Comparison of ENCODE assay signal across 8 cellular contexts in genomic region chr3:38004415-38005075, GRCh38. TPM values are rescaled to one million over a fixed set of nuclear protein-coding genes. Genes with fewer than 3 reads are reported as not detected.
DNase-seq lines count a peak whose midpoint lies in the region; ATAC-seq and TF ChIP-seq lines count a peak whose summit lies in the region.

No MANE protein-coding gene starts in this region.

- no peak overlapping the region for H3K4me2 ChIP-seq in Loucy (ENCODE audit: low read depth, low read length, poor library complexity, severe bottlenecking)

- H3K27me3 ChIP-seq in Loucy (ENCODE audit: insufficient read depth, low read length, poor library complexity, severe bottlenecking), result no peaks in the 10 kb centered on the region
- no peaks in the 10 kb centered on the region for H3K27me3 ChIP-seq in kidney epithelial cell (ENCODE audit: control insufficient read depth, insufficient read depth, low read length)

- peaks cover 19% of the 10 kb centered on the region; the same call in 1 of the 2 replicates for H3K36me3 ChIP-seq in Loucy (ENCODE audit: insufficient read depth, low read length)
- no peaks in the 10 kb centered on the region for H3K36me3 ChIP-seq in kidney epithelial cell (ENCODE audit: control insufficient read depth, insufficient read depth, low read length)

- peak in 11 of 14 donors; percentile 29 to 90 (median 78) for DNase-seq in C1 segment of cervical spinal cord (lab: John Stamatoyannopoulos, UW)
- peak; percentile 32 for DNase-seq in T1000 (lab: John Stamatoyannopoulos, UW)
- DNase-seq in cardiac fibroblast (ENCODE audit: low read depth in 2 of 2), result peak; percentile 70 to 72
- no peak for DNase-seq in kidney epithelial cell (ENCODE audit: low read depth)
- DNase-seq in stimulated activated CD4-positive, alpha-beta T cell treated with anti-CD3 and anti-CD28 coated beads, Interleukin-1b, Interleukin-23, amount 100 ng/mL, for 4 hours (ENCODE audit: low read depth in 2 of 2), result peak; percentile 41 to 50

- no peaks in the 10 kb centered on the region for H4K20me1 ChIP-seq in Loucy (ENCODE audit: insufficient read depth, low read length, poor library complexity, severe bottlenecking)

- H2AFZ ChIP-seq in Loucy (ENCODE audit: low read length), result no peak overlapping the region

- peak; percentile 72 for TF ChIP-seq CTCF in Loucy (conservative IDR thresholded peaks at IDR 0.05; ENCODE audit: low read length)
- peak; percentile 77 for TF ChIP-seq CTCF in cardiac fibroblast (IDR thresholded peaks at IDR 0.05; ENCODE audit: low read depth, low read length)
- TF ChIP-seq CTCF in kidney epithelial cell (IDR thresholded peaks at IDR 0.05; ENCODE audit: insufficient read depth, low read length, poor library complexity, severe bottlenecking), result peak; percentile 78

- H3K9me2 ChIP-seq in Loucy (replicated peaks; ENCODE audit: low read depth, low read length), result no peaks in the 10 kb centered on the region

- H3F3A ChIP-seq in Loucy (ENCODE audit: low read depth), result no peaks in the 10 kb centered on the region

- H3K4me3 ChIP-seq in Loucy (ENCODE audit: low read length, poor library complexity, severe bottlenecking) (no peak overlapping the region), cardiac fibroblast (replicated peaks in 1 of 2; ENCODE audit: low read depth in 2 of 2, low read length in 2 of 2) (no peak overlapping the region), kidney epithelial cell (ENCODE audit: low read depth, low read length) (no peak overlapping the region)

- H3K9me3 ChIP-seq in Loucy (ENCODE audit: insufficient read depth, low read depth, low read length), result no peaks in the 10 kb centered on the region

- H3K4me1 ChIP-seq in Loucy (ENCODE audit: insufficient read depth, low read length, poor library complexity, severe bottlenecking), result no peaks in the 10 kb centered on the region

- no peaks in the 10 kb centered on the region for H3K79me2 ChIP-seq in Loucy (ENCODE audit: insufficient read depth, low read length)

- H3K9ac ChIP-seq in Loucy (ENCODE audit: low read depth, low read length, poor library complexity, severe bottlenecking), result no peak overlapping the region

- peak; percentile 53 for ATAC-seq in GM18909 (IDR thresholded peaks at IDR 0.05; ENCODE audit: poor library complexity, unreplicated experiment)
- no peak for ATAC-seq in GM19452 (IDR thresholded peaks at IDR 0.05; ENCODE audit: unreplicated experiment)

RNA-seq across cellular contexts. Expression of gene VILL, which starts 14.0 kb away (rescaled TPM):
- total RNA-seq in kidney epithelial cell, result 7.8 and 11.6 TPM in 2 replicates

RNA-seq across cellular contexts. Expression of gene PLCD1, which starts 24.9 kb away (rescaled TPM):
- 19.0 and 21.8 TPM in 2 replicates for total RNA-seq in kidney epithelial cell

RNA-seq across cellular contexts. Expression of gene DLEC1, which starts 34.5 kb away (rescaled TPM):
- 0.17 TPM in 1 of 2 replicates, not detected in the other for total RNA-seq in kidney epithelial cell
